Comparison of ENCODE assay signal across 8 cellular contexts in genomic region chr3:49092948-49093852, GRCh38. TPM values are rescaled to one million over a fixed set of nuclear protein-coding genes. Genes with fewer than 3 reads are reported as not detected.
DNase-seq lines count a peak whose midpoint lies in the region; ATAC-seq and TF ChIP-seq lines count a peak whose summit lies in the region.

No MANE protein-coding gene starts in this region.

- CTCF ChIA-PET in PC-3 (lab: Charles Lee): interaction anchor here (0.5 to 1.4 kb wide), 9 partner anchors 12 to 500 kb away, joined by 3 to 15 read pairs (median 6); partner anchors contain the start of genes LAMB2 and NDUFAF3

- H3F3A ChIP-seq in PC-3 (ENCODE audit: low read length, unreplicated experiment): no peaks in the 10 kb centered on the region

- POLR2A ChIA-PET in PC-3 (lab: Charles Lee; ENCODE audit: unreplicated experiment): interaction anchor here (0.5 to 1.4 kb wide), 11 partner anchors 28 to 1430 kb away, joined by 3 to 18 read pairs (median 4); partner anchors contain the start of genes USP19 and WDR6

- ATAC-seq in GM19463 (IDR thresholded peaks at IDR 0.05; ENCODE audit: unreplicated experiment): peak; percentile 24
- peak; percentile 12 for ATAC-seq in PC-3
- peak; percentile 45 for ATAC-seq in activated T-helper 17 cell treated with anti-CD3 and anti-CD28 coated beads, Interleukin-2, amount 50 U/mL, for 72 hours (replicated peaks)

- peaks cover 11% of the 10 kb centered on the region for H3K4me1 Mint-ChIP-seq in activated T-helper 17 cell treated with anti-CD3 and anti-CD28 coated beads, Interleukin-2, amount 50 U/mL, for 72 hours
- H3K4me1 Mint-ChIP-seq in nephron: peaks cover 28% of the 10 kb centered on the region

- peak overlapping the region; percentile 87 for H3K9ac ChIP-seq in PC-3 (ENCODE audit: low read length)

- no peaks in the 10 kb centered on the region for H3K9me2 ChIP-seq in PC-3 (replicated peaks; ENCODE audit: low read length)

- peaks cover 26% of the 10 kb centered on the region for H3K36me3 ChIP-seq in PC-3 (ENCODE audit: low read depth, low read length)

- TF ChIP-seq CTCF in HL-60 (IDR thresholded peaks at IDR 0.05; ENCODE audit: insufficient read depth, low read length) (no peak), PC-3 (conservative IDR thresholded peaks at IDR 0.05; ENCODE audit: low read depth, low read length) (no peak), fibroblast of pulmonary artery (IDR thresholded peaks at IDR 0.05; ENCODE audit: low read length, missing control alignments) (no peak), nephron (IDR thresholded peaks at IDR 0.05; ENCODE audit: unreplicated experiment in 3 of 3) (no peak)

- H3K27me3 ChIP-seq in HL-60 (ENCODE audit: insufficient read depth, poor library complexity, severe bottlenecking) (no peaks in the 10 kb centered on the region), PC-3 (ENCODE audit: low read length) (no peaks in the 10 kb centered on the region)

- H3K9me3 Mint-ChIP-seq in activated T-helper 17 cell treated with anti-CD3 and anti-CD28 coated beads, Interleukin-2, amount 50 U/mL, for 72 hours: no peaks in the 10 kb centered on the region
- H3K9me3 Mint-ChIP-seq in nephron: no peaks in the 10 kb centered on the region

- peak overlapping the region; percentile 86 for H3K4me3 ChIP-seq in HL-60 (replicated peaks; ENCODE audit: insufficient read depth, low read length)
- peak overlapping the region; percentile 90 for H3K4me3 ChIP-seq in PC-3 (ENCODE audit: low read length)
- peak overlapping the region; percentile 96 for H3K4me3 ChIP-seq in fibroblast of pulmonary artery (replicated peaks; ENCODE audit: low read depth, low read length)

- intact Hi-C loops in PC-3 (cut with micrococcal nuclease): loop anchor here (1.0 to 5.0 kb wide), 2 partner anchors 71 to 319 kb away; partner anchors contain the start of genes NDUFAF3 and TCTA

- peak overlapping the region; percentile 96 for H3K27ac Mint-ChIP-seq in activated T-helper 17 cell treated with anti-CD3 and anti-CD28 coated beads, Interleukin-2, amount 50 U/mL, for 72 hours
- H3K27ac Mint-ChIP-seq in nephron: peak overlapping the region; percentile 98 to 99 (median 98)

- BruUV-seq in PC-3 (replicated peaks; lab: Mats Ljungman, UMichigan): TSS peak; percentile 96

- H4K20me1 ChIP-seq in PC-3 (ENCODE audit: low read length): peaks cover 30% of the 10 kb centered on the region

- peaks cover 52% of the 10 kb centered on the region for H3K79me2 ChIP-seq in PC-3 (ENCODE audit: low read length)

- H3K4me3 Mint-ChIP-seq in activated T-helper 17 cell treated with anti-CD3 and anti-CD28 coated beads, Interleukin-2, amount 50 U/mL, for 72 hours: peak overlapping the region; percentile 91
- peak overlapping the region; percentile 90 to 98 (median 96) for H3K4me3 Mint-ChIP-seq in nephron

- H3K4me1 ChIP-seq in PC-3 (ENCODE audit: insufficient read depth, low read length): peaks cover 13% of the 10 kb centered on the region

- no peaks in the 10 kb centered on the region for H3K9me3 ChIP-seq in PC-3 (ENCODE audit: low read length)

- peak overlapping the region; percentile 90 for H3K4me2 ChIP-seq in PC-3 (ENCODE audit: low read length)

- no peaks in the 10 kb centered on the region for H3K27me3 Mint-ChIP-seq in activated T-helper 17 cell treated with anti-CD3 and anti-CD28 coated beads, Interleukin-2, amount 50 U/mL, for 72 hours
- no peaks in the 10 kb centered on the region for H3K27me3 Mint-ChIP-seq in nephron (ENCODE audit: low read depth)

- H2AFZ ChIP-seq in PC-3 (ENCODE audit: low read length): peak overlapping the region; percentile 77

- peak; percentile 66 for DNase-seq in CMK (ENCODE audit: low read depth)
- peak; percentile 67 to 70 for DNase-seq in HL-60 (ENCODE audit: low read depth in 1 of 2, low spot score in 1 of 2)
- peak; percentile 71 for DNase-seq in PC-3
- peak; percentile 88 for DNase-seq in fibroblast of pulmonary artery (ENCODE audit: low read depth)
- peak; percentile 75 for DNase-seq in stimulated activated naive CD4-positive, alpha-beta T cell treated with Interleukin-2 at 50 U/mL for 16 hours (lab: John Stamatoyannopoulos, UW)

- H3K27ac ChIP-seq in HL-60 (replicated peaks) (peak overlapping the region; percentile 92), PC-3 (ENCODE audit: low read length) (peak overlapping the region; percentile 80)

- H3K36me3 Mint-ChIP-seq in activated T-helper 17 cell treated with anti-CD3 and anti-CD28 coated beads, Interleukin-2, amount 50 U/mL, for 72 hours (ENCODE audit: low read depth): peaks cover 57% of the 10 kb centered on the region
- H3K36me3 Mint-ChIP-seq in nephron (ENCODE audit: low read depth): peaks cover 20% of the 10 kb centered on the region

RNA-seq across cellular contexts. Expression of gene QRICH1, which starts 0.7 kb away (rescaled TPM):
- total RNA-seq in PC-3 (2014; rRNA removed): 90.2 and 124 TPM in 2 replicates
- 100 to 1,000 TPM; 122 to 151 TPM for total RNA-seq in activated T-helper 17 cell treated with anti-CD3 and anti-CD28 coated beads, Interleukin-2, amount 50 U/mL, for 72 hours

RNA-seq across cellular contexts. Expression of gene QARS1, which starts 11.4 kb away (rescaled TPM):
- total RNA-seq in PC-3 (2014; rRNA removed): 310 and 316 TPM in 2 replicates
- 100 to 1,000 TPM; 284 to 292 TPM for total RNA-seq in activated T-helper 17 cell treated with anti-CD3 and anti-CD28 coated beads, Interleukin-2, amount 50 U/mL, for 72 hours

RNA-seq across cellular contexts. Expression of gene USP19, which starts 27.4 kb away (rescaled TPM):
- 84.4 and 86.7 TPM in 2 replicates for total RNA-seq in PC-3 (2014; rRNA removed)
- 10 to 100 TPM; 33.4 to 36.0 TPM for total RNA-seq in activated T-helper 17 cell treated with anti-CD3 and anti-CD28 coated beads, Interleukin-2, amount 50 U/mL, for 72 hours

RNA-seq across cellular contexts. Expression of gene LAMB2, which starts 39.6 kb away (rescaled TPM):
- 240 and 365 TPM in 2 replicates for total RNA-seq in PC-3 (2014; rRNA removed)
- under 1 TPM in 1 of 2 donors, not detected in 1; 0.79 TPM for total RNA-seq in activated T-helper 17 cell treated with anti-CD3 and anti-CD28 coated beads, Interleukin-2, amount 50 U/mL, for 72 hours

Comparison
In these comparisons a context has a peak if more than half of its experiments do, and no peak if none do; other contexts are left out.
1. Peak in every context shown above with its lines: DNase-seq, ATAC-seq, H3K4me3 ChIP-seq and H3K27ac ChIP-seq.